10 cellular contexts compared by ENCODE assay signal in the genomic region with DNA sequence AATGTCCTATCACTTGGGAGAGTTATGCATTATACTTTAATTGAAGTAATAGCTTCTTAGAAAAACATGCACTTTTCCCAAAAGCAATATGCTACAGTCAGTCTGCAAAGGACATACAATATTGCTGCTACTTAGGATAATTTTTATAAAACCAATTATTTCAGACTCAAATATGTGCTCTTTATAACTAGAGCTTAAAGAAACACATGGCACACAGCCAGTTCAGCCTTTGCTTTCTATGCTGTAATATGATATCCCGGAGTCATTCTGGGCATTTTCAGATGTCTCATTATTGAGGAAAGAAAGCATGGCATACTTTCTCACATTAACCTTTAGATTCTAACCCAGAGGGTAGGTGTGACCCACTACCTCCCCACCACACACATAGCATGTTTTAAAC. TPM values are rescaled to one million over a fixed set of nuclear protein-coding genes. Genes with fewer than 3 reads are reported as not detected.
DNase-seq lines count a peak whose midpoint lies in the region; ATAC-seq and TF ChIP-seq lines count a peak whose summit lies in the region.
"Had no signal": no experiment of that assay in that cellular context is flagged by ENCODE, and none has a peak within 500 bp of the region (broad histone marks: within the 10 kb centered on the region; RNA-seq: fewer than 3 reads in every experiment).

No MANE protein-coding gene starts in this region.

- peak; percentile 79 for DNase-seq in DMS53 treated with DMSO at 0.1 percent for 48 hours (lab: John Stamatoyannopoulos, UW; ENCODE audit: unreplicated experiment)
- peak; percentile 33 for DNase-seq in NCI-H1092 treated with DMSO at 0.1 percent for 48 hours (lab: John Stamatoyannopoulos, UW)
- DNase-seq in SK-N-SH: no peak
- DNase-seq in hepatocyte (ENCODE audit: low spot score): peak; percentile 27
- DNase-seq in transverse colon: no peak
- DNase-seq in head of caudate nucleus: no peak
- DNase-seq: KBM-7, small intestine had no signal

- peak overlapping the region; percentile 13; the same call in 1 of the 2 replicates for H3K4me2 ChIP-seq in SK-N-SH
- H3K4me2 ChIP-seq in hepatocyte: no peak overlapping the region

- TF ChIP-seq POLR2A in transverse colon (IDR thresholded peaks at IDR 0.05): no peak

- H3K9me2 ChIP-seq in SK-N-SH (no peaks in the 10 kb centered on the region), hepatocyte (replicated peaks; ENCODE audit: insufficient read depth) (no peaks in the 10 kb centered on the region)

- H3K79me2 ChIP-seq in SK-N-SH (ENCODE audit: insufficient read depth) (no peaks in the 10 kb centered on the region), hepatocyte (no peaks in the 10 kb centered on the region)

- H3K36me3 ChIP-seq in SK-N-SH (replicated peaks in 1 of 2; ENCODE audit: control insufficient read depth in 1 of 2, insufficient read depth in 2 of 2, low read length in 1 of 2): no peaks in the 10 kb centered on the region
- H3K36me3 ChIP-seq in hepatocyte (replicated peaks; ENCODE audit: insufficient read depth, low read depth): no peaks in the 10 kb centered on the region
- no peaks in the 10 kb centered on the region for H3K36me3 ChIP-seq in transverse colon

- H4K20me1 ChIP-seq in SK-N-SH (ENCODE audit: insufficient read depth) (no peaks in the 10 kb centered on the region), hepatocyte (ENCODE audit: insufficient read depth, poor library complexity, severe bottlenecking) (no peaks in the 10 kb centered on the region)

- H3K27ac ChIP-seq in SK-N-SH (ENCODE audit: low read depth in 2 of 2, low read length in 1 of 2) (peak overlapping the region; percentile 46 to 67; a peak in 2 of 4 replicates), hepatocyte (no peak overlapping the region), transverse colon (no peak overlapping the region)

- TF ChIP-seq EP300 in SK-N-SH (IDR thresholded peaks at IDR 0.05; ENCODE audit: borderline replicate concordance in 1 of 2, low read depth in 1 of 2, low read length in 1 of 2) (peak in 1 of 2 experiments; percentile 26; a peak in 1 of 4 replicates), transverse colon (IDR thresholded peaks at IDR 0.05; ENCODE audit: low read depth) (no peak)

- TF ChIP-seq CTCF in SK-N-SH (IDR thresholded peaks at IDR 0.05) (no peak), hepatocyte (IDR thresholded peaks at IDR 0.05; ENCODE audit: poor library complexity) (no peak), transverse colon (IDR thresholded peaks at IDR 0.05) (no peak)

- POLR2A ChIA-PET in SK-N-SH (lab: Yijun Ruan, JAX): no interaction called here

- H3K4me3 ChIP-seq in SK-N-SH (ENCODE audit: low read depth in 2 of 2, low read length in 1 of 2) (no peak overlapping the region), hepatocyte (no peak overlapping the region), transverse colon (no peak overlapping the region)

- CTCF ChIA-PET in SK-N-SH (lab: Yijun Ruan, JAX): interaction anchor here (1.6 kb wide), 1 partner anchor 12 kb away, joined by 3 read pairs; no protein-coding TSS in a partner anchor

- intact Hi-C loops in transverse colon (cut with DNase I; ENCODE audit: low total_unique reads): no loop called here
- intact Hi-C loops in head of caudate nucleus (cut with DNase I): no loop called here

- H3K9me3 ChIP-seq in SK-N-SH: no peaks in the 10 kb centered on the region
- H3K9me3 ChIP-seq in hepatocyte (ENCODE audit: low read depth): no peaks in the 10 kb centered on the region
- no peaks in the 10 kb centered on the region for H3K9me3 ChIP-seq in transverse colon

- no peak overlapping the region for H3K9ac ChIP-seq in SK-N-SH

- WGBS in SK-N-SH (ENCODE audit: low lambda C conversion rate): 4% methylated on average over 1 of the region's 1 CpG
- WGBS in hepatocyte (ENCODE audit: low lambda C conversion rate, missing lambda C conversion rate): 44% methylated on average over 1 of the region's 1 CpG
- 59 to 63% methylated on average over 1 of the region's 1 CpG for WGBS in transverse colon (ENCODE audit: low coverage in 1 of 2), 2 donors

- no peak for TF ChIP-seq RAD21 in SK-N-SH (IDR thresholded peaks at IDR 0.05; ENCODE audit: low read length)

- H3K4me1 ChIP-seq in SK-N-SH (ENCODE audit: control insufficient read depth in 1 of 2, insufficient read depth in 2 of 2, low read depth in 1 of 2, low read length in 1 of 2) (peaks cover 0 to 38% of the 10 kb centered on the region in 2 experiments; a peak in 2 of 4 replicates), hepatocyte (ENCODE audit: insufficient read depth) (peaks cover 11% of the 10 kb centered on the region), transverse colon (no peaks in the 10 kb centered on the region)

- H2AFZ ChIP-seq in SK-N-SH (ENCODE audit: low read depth) (0 out of 2 replicates have a peak overlapping the region, but pooled peaks have one; percentile 39), hepatocyte (no peak overlapping the region)

- H3K27me3 ChIP-seq in SK-N-SH (ENCODE audit: insufficient read depth): no peaks in the 10 kb centered on the region; the same call in none of the 2 replicates
- H3K27me3 ChIP-seq in hepatocyte: no peaks in the 10 kb centered on the region
- no peaks in the 10 kb centered on the region for H3K27me3 ChIP-seq in transverse colon

- in situ Hi-C loops in transverse colon (cut with MboI; ENCODE audit: low pct_ligation_motif_present in 1 of 4, low pct_unique_long_range_greater_than_20kb in 1 of 4, low sequenced_read_pairs in 3 of 4): no loop called here

- H3F3A ChIP-seq in SK-N-SH (replicated peaks; ENCODE audit: insufficient read depth): peaks cover 6% of the 10 kb centered on the region

- ATAC-seq in HG02759 (IDR thresholded peaks at IDR 0.05; ENCODE audit: unreplicated experiment) (no peak), GM18511 (IDR thresholded peaks at IDR 0.05; ENCODE audit: unreplicated experiment) (no peak)

TF ChIP-seq in SK-N-SH, 30 proteins besides CTCF, POLR2A, EP300 and RAD21:
- TF ChIP-seq TCF12 (IDR thresholded peaks at IDR 0.05) (peak; percentile 62), IRF3 (IDR thresholded peaks at IDR 0.05; ENCODE audit: low read depth, low read length) (no peak), EZH2phosphoT487 (IDR thresholded peaks at IDR 0.05; ENCODE audit: borderline replicate concordance, low read depth) (no peak), NFIC (IDR thresholded peaks at IDR 0.05; ENCODE audit: borderline replicate concordance) (peak; percentile 65), JUND (IDR thresholded peaks at IDR 0.05) (0 out of 2 replicates have a peak, but pooled peaks have one; percentile 20), RXRA (IDR thresholded peaks at IDR 0.05; ENCODE audit: borderline replicate concordance, low read depth) (no peak), TEAD4 (IDR thresholded peaks at IDR 0.05; ENCODE audit: borderline replicate concordance, insufficient read depth) (peak; percentile 22; the same call in 1 of the 2 replicates)
- TF ChIP-seq, protein P1, sequence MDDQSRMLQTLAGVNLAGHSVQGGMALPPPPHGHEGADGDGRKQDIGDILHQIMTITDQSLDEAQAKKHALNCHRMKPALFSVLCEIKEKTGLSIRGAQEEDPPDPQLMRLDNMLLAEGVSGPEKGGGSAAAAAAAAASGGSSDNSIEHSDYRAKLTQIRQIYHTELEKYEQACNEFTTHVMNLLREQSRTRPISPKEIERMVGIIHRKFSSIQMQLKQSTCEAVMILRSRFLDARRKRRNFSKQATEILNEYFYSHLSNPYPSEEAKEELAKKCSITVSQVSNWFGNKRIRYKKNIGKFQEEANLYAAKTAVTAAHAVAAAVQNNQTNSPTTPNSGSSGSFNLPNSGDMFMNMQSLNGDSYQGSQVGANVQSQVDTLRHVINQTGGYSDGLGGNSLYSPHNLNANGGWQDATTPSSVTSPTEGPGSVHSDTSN (IDR thresholded peaks at IDR 0.05): peak; percentile 42

RNA-seq across cellular contexts. Expression of gene COL21A1, which starts 12.3 kb away (rescaled TPM):
- polyA plus RNA-seq in SK-N-SH (2012; rRNA removed) (0.07 and 0.19 TPM in 2 replicates), hepatocyte (34.5 and 36.2 TPM in 2 replicates)
- 0.14 and 0.18 TPM in 2 replicates for polyA plus RNA-seq in SK-N-SH (2012; cell fraction: cytosol; rRNA removed)
- 0.20 and 0.42 TPM in 2 replicates for polyA plus RNA-seq in SK-N-SH (2012; cell fraction: nucleus; rRNA removed)
- total RNA-seq in hepatocyte (44.7 and 59.2 TPM in 2 replicates), transverse colon (1 to 10 TPM in 3 of 4 donors, under 1 TPM in 1; 0.40 to 5.7 (median 3.3) TPM)

Comparison
In these comparisons a context has a peak if more than half of its experiments do, and no peak if none do; other contexts are left out.
1. DNase-seq: peak in DMS53 treated with DMSO at 0.1 percent for 48 hours (single experiment), NCI-H1092 treated with DMSO at 0.1 percent for 48 hours (single experiment) and hepatocyte (single experiment); none in SK-N-SH (single experiment), transverse colon (single experiment) and head of caudate nucleus (0 of 42).
2. H3K27ac ChIP-seq: peak in SK-N-SH (2 of 2); none in hepatocyte (single experiment) and transverse colon (0 of 4).